24 cellular contexts compared by ENCODE assay signal in the genomic region with DNA sequence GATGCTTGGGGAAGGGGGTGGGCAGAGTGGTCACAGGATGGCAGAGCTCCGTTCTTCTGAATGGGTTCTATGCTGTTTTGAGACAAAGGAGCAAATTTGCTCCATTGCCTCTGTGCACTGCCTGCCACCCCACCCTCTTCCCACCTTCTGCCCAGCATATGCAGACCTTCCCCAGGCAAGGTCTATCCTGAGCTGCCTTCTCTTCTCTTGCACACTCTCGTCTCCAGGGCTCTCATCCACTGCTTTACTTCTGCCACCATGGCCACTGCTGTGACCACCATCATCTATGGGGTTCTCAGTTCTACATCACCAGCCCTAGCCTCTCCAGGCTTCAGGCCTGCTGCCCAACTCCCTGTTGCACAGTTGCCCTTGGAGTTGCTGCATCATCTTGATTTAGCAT.
"Had no signal": no experiment of that assay in that cellular context is flagged by ENCODE, and none has a peak within 500 bp of the region (broad histone marks: within the 10 kb centered on the region; RNA-seq: fewer than 3 reads in every experiment).

No MANE protein-coding gene starts in this region.

- ATAC-seq: activated CD8-positive, alpha-beta T cell treated with anti-CD3 and anti-CD28 coated beads, Interleukin-2, amount 10 ng/mL, durations not matched to agents 7 days and 5 days; sciatic nerve had no signal

- H3K36me3 ChIP-seq: adrenal gland, ascending aorta, thoracic aorta had no signal

- DNase-seq: activated CD4-positive, alpha-beta T cell treated with anti-CD3 and anti-CD28 coated beads for 1 hour; activated CD4-positive, alpha-beta T cell treated with anti-CD3 and anti-CD28 coated beads, Interleukin-2, amount 50 U/mL, for 1 hour; activated CD8-positive, alpha-beta T cell treated with anti-CD3 and anti-CD28 coated beads, Interleukin-2, amount 10 ng/mL, durations not matched to agents 7 days and 5 days; activated gamma-delta T cell treated with Interleukin-2 at 50 U/mL for 16 hours; adrenal gland; effector memory CD4-positive, alpha-beta T cell; foreskin melanocyte; hippocampal formation; kidney glomerular epithelial cell; midbrain; small intestine; stimulated activated CD4-positive, alpha-beta T cell treated with anti-CD3 and anti-CD28 coated beads, Interleukin-2, amount 100 ng/mL, for 24 hours; T-helper 1 cell had no signal

- H3K27ac Mint-ChIP-seq: activated CD8-positive, alpha-beta T cell treated with anti-CD3 and anti-CD28 coated beads, Interleukin-2, amount 10 ng/mL, durations not matched to agents 7 days and 5 days; activated naive CD4-positive, alpha-beta T cell treated with anti-CD3 and anti-CD28 coated beads, Interleukin-2, amount 50 U/mL, for 24 hours; activated T-helper 1 cell treated with anti-CD3 and anti-CD28 coated beads, Interleukin-12 subunit alpha, Interleukin-12 subunit beta, Interleukin-2, Interleukin-4 antibody, amounts not matched to agents 30 ng/mL and 10 ng/mL and 1 ng/mL, durations not matched to agents 14 hours and 24 hours and 36 hours; nephron; stimulated activated memory B cell treated with anti-CD40 and anti-IgM and Interleukin-4, amounts not matched to agents 10 μg/mL and 1 μg/mL and 100 μg/mL, for 72 hours; type B pancreatic cell had no signal

- H3K4me1 ChIP-seq: adrenal gland, ascending aorta had no signal

- H3K27ac ChIP-seq: adrenal gland, ascending aorta, thoracic aorta had no signal

- H3K4me1 Mint-ChIP-seq: activated naive CD4-positive, alpha-beta T cell treated with anti-CD3 and anti-CD28 coated beads, Interleukin-2, amount 50 U/mL, for 24 hours; central memory CD8-positive, alpha-beta T cell; nephron; stimulated activated memory B cell treated with anti-CD40 and anti-IgM and Interleukin-4, amounts not matched to agents 10 μg/mL and 1 μg/mL and 100 μg/mL, for 72 hours had no signal

- H3K9me3 ChIP-seq: adrenal gland, ascending aorta, thoracic aorta had no signal

- H3K4me3 ChIP-seq: adrenal gland, ascending aorta, thoracic aorta had no signal

- H3K9me3 Mint-ChIP-seq: activated naive CD4-positive, alpha-beta T cell treated with anti-CD3 and anti-CD28 coated beads, Interleukin-2, amount 50 U/mL, for 24 hours; activated T-helper 1 cell treated with anti-CD3 and anti-CD28 coated beads, Interleukin-12 subunit alpha, Interleukin-12 subunit beta, Interleukin-2, Interleukin-4 antibody, amounts not matched to agents 30 ng/mL and 10 ng/mL and 1 ng/mL, durations not matched to agents 14 hours and 24 hours and 36 hours; central memory CD8-positive, alpha-beta T cell; nephron; type B pancreatic cell had no signal

- H3K27me3 ChIP-seq: adrenal gland, ascending aorta had no signal

- FAIRE-seq: colon, small intestine, TTC549 had no signal

- H3K4me3 Mint-ChIP-seq: activated CD8-positive, alpha-beta T cell treated with anti-CD3 and anti-CD28 coated beads, Interleukin-2, amount 10 ng/mL, durations not matched to agents 7 days and 5 days; activated naive CD4-positive, alpha-beta T cell treated with anti-CD3 and anti-CD28 coated beads, Interleukin-2, amount 50 U/mL, for 24 hours; activated T-helper 1 cell treated with anti-CD3 and anti-CD28 coated beads, Interleukin-12 subunit alpha, Interleukin-12 subunit beta, Interleukin-2, Interleukin-4 antibody, amounts not matched to agents 30 ng/mL and 10 ng/mL and 1 ng/mL, durations not matched to agents 14 hours and 24 hours and 36 hours; central memory CD8-positive, alpha-beta T cell; nephron; stimulated activated memory B cell treated with anti-CD40 and anti-IgM and Interleukin-4, amounts not matched to agents 10 μg/mL and 1 μg/mL and 100 μg/mL, for 72 hours; type B pancreatic cell had no signal

- H3K36me3 Mint-ChIP-seq: activated naive CD4-positive, alpha-beta T cell treated with anti-CD3 and anti-CD28 coated beads, Interleukin-2, amount 50 U/mL, for 24 hours; stimulated activated memory B cell treated with anti-CD40 and anti-IgM and Interleukin-4, amounts not matched to agents 10 μg/mL and 1 μg/mL and 100 μg/mL, for 72 hours; type B pancreatic cell had no signal
